Comparison of ENCODE assay signal across 14 cellular contexts in genomic region chr12:124893792-124894516, GRCh38. TPM values are rescaled to one million over a fixed set of nuclear protein-coding genes. Genes with fewer than 3 reads are reported as not detected.
DNase-seq lines count a peak whose midpoint lies in the region; ATAC-seq, FAIRE-seq and TF ChIP-seq lines count a peak whose summit lies in the region.
"Had no signal": no experiment of that assay in that cellular context is flagged by ENCODE, and none has a peak within 500 bp of the region (broad histone marks: within the 10 kb centered on the region; RNA-seq: fewer than 3 reads in every experiment).

No MANE protein-coding gene starts in this region.

- peaks cover 8% of the 10 kb centered on the region for H3K79me2 ChIP-seq in HepG2 (ENCODE audit: insufficient read depth, low read length)

- no peak for DNase-seq in HepG2 (ENCODE audit: low spot score)
- no peak for DNase-seq in right lobe of liver
- DNase-seq in SHP77 (lab: John Stamatoyannopoulos, UW), result no peak
- DNase-seq in NCI-H510A (lab: John Stamatoyannopoulos, UW), result no peak
- DNase-seq: activated naive CD4-positive, alpha-beta T cell treated with anti-CD3 and anti-CD28 coated beads, Interleukin-2, amount 50 U/mL, for 16 hours; mucosa of descending colon; NCI-H526; stimulated activated CD4-positive, alpha-beta T cell treated with anti-CD3 and anti-CD28 coated beads, Interleukin-15, amount 100 ng/mL, for 24 hours; upper lobe of left lung had no signal

- POLR2A ChIA-PET in HepG2 (lab: Yijun Ruan, JAX), result interaction anchor here (1.5 kb wide), 1 partner anchor 9 kb away, joined by 3 read pairs; no protein-coding TSS in a partner anchor

- H3K4me1 ChIP-seq in HepG2 (ENCODE audit: insufficient read depth, low read length), result peaks cover 43% of the 10 kb centered on the region
- peaks cover 0 to 19% (median 4%) of the 10 kb centered on the region in 4 donors for H3K4me1 ChIP-seq in right lobe of liver

- WGBS in HepG2 (ENCODE audit: low lambda C conversion rate), result 93% methylated on average over 9 of the region's 9 CpGs
- 91% methylated on average over 6 of the region's 9 CpGs for WGBS in right lobe of liver (ENCODE audit: insufficient coverage, low coverage, low lambda C conversion rate, missing lambda C conversion rate)

- H3K36me3 ChIP-seq in HepG2 (replicated peaks in 1 of 2; ENCODE audit: control insufficient read depth in 1 of 2, insufficient read depth in 2 of 2, low read length in 2 of 2) (peaks cover 0 to 4% of the 10 kb centered on the region in 2 experiments; a peak in 2 of 5 replicates), right lobe of liver (no peaks in the 10 kb centered on the region)
- H3K36me3 ChIP-seq: cardiac muscle cell, upper lobe of left lung had no signal

- H2AFZ ChIP-seq in HepG2 (ENCODE audit: low read length), result no peak overlapping the region

- BruUV-seq in HepG2 (replicated peaks; lab: Mats Ljungman, UMichigan), result no TSS peak

- no peak for FAIRE-seq in HepG2 (lab: Jason Lieb, UNC)

- TF ChIP-seq EP300 in HepG2 (IDR thresholded peaks at IDR 0.05; ENCODE audit: low read depth in 2 of 2, low read length in 2 of 2) (no peak), HepG2 (CRISPR knock-in tag; IDR thresholded peaks at IDR 0.05; ENCODE audit: borderline replicate concordance) (no peak)

- no peak overlapping the region for H3K4me3 ChIP-seq in HepG2 (replicated peaks in 1 of 3; ENCODE audit: insufficient read depth in 1 of 3, low read depth in 2 of 3, low read length in 3 of 3)
- H3K4me3 ChIP-seq in right lobe of liver, result no peak overlapping the region
- H3K4me3 ChIP-seq: cardiac muscle cell, mucosa of descending colon, upper lobe of left lung had no signal

- TF ChIP-seq RAD21 in HepG2 (CRISPR knock-in tag; IDR thresholded peaks at IDR 0.05), result no peak

- TF ChIP-seq CTCF in HepG2 (CRISPR knock-in tag; IDR thresholded peaks at IDR 0.05) (no peak), right lobe of liver (IDR thresholded peaks at IDR 0.05) (no peak)

- H3K27me3 ChIP-seq in HepG2 (ENCODE audit: control insufficient read depth in 1 of 2, insufficient read depth in 2 of 2, low read length in 2 of 2) (no peaks in the 10 kb centered on the region), right lobe of liver (no peaks in the 10 kb centered on the region)
- H3K27me3 ChIP-seq: cardiac muscle cell, upper lobe of left lung had no signal

- ATAC-seq in HepG2 (no peak), right lobe of liver (no peak), GM21786 (IDR thresholded peaks at IDR 0.05; ENCODE audit: unreplicated experiment) (peak; percentile 57), HG03442 (IDR thresholded peaks at IDR 0.05; ENCODE audit: unreplicated experiment) (peak; percentile 71), GM18868 (IDR thresholded peaks at IDR 0.05; ENCODE audit: unreplicated experiment) (no peak), esophagus mucosa (no peak)
- ATAC-seq: mucosa of descending colon had no signal

- in situ Hi-C loops in HepG2 (cut with HindIII; ENCODE audit: extremely low pct_ligation_motif_present, low pct_unique_long_range_greater_than_20kb), result no loop called here

- no peak overlapping the region for H3K4me2 ChIP-seq in HepG2 (ENCODE audit: low read depth, low read length)

- H3K9me3 ChIP-seq in HepG2 (ENCODE audit: low read length) (no peaks in the 10 kb centered on the region), right lobe of liver (no peaks in the 10 kb centered on the region)
- H3K9me3 ChIP-seq: mucosa of descending colon, upper lobe of left lung had no signal

- intact Hi-C loops in HepG2 (cut with micrococcal nuclease; ENCODE audit: unreplicated experiment), result no loop called here
- intact Hi-C loops in right lobe of liver (cut with DNase I), result loop anchor here in 1 of 2 donors (10.0 kb wide), 1 partner anchor 109 kb away; no protein-coding TSS in a partner anchor

- no peak overlapping the region for H3K9ac ChIP-seq in HepG2 (ENCODE audit: insufficient read depth, low read depth, low read length)

- CTCF ChIA-PET in HepG2 (lab: Yijun Ruan, JAX; ENCODE audit: low intra/inter-chr PET ratio, low total read pairs), result no interaction called here

- H3K27ac ChIP-seq in HepG2 (ENCODE audit: extremely low read length, insufficient read depth, low read length), result no peak overlapping the region
- H3K27ac ChIP-seq in right lobe of liver, result no peak overlapping the region
- H3K27ac ChIP-seq: cardiac muscle cell, upper lobe of left lung had no signal

- H4K20me1 ChIP-seq in HepG2 (ENCODE audit: insufficient read depth, low read length), result no peaks in the 10 kb centered on the region; the same call in 1 of the 2 replicates

- no peak for TF ChIP-seq POLR2A in HepG2 (IDR thresholded peaks at IDR 0.05; ENCODE audit: insufficient read depth in 1 of 2, low read depth in 2 of 2, low read length in 2 of 2)
- no peak for TF ChIP-seq POLR2A in right lobe of liver (IDR thresholded peaks at IDR 0.05)

TF ChIP-seq in HepG2, 621 proteins besides CTCF, POLR2A, EP300 and RAD21 (continues in another document):
- TF ChIP-seq ZNF33B (CRISPR knock-in tag; IDR thresholded peaks at IDR 0.05) (no peak), NCOA1 (CRISPR knock-in tag; IDR thresholded peaks at IDR 0.05) (no peak), ZNF770 (CRISPR knock-in tag; IDR thresholded peaks at IDR 0.05) (0 out of 2 replicates have a peak, but pooled peaks have one; percentile 21), ZNF564 (CRISPR knock-in tag; IDR thresholded peaks at IDR 0.05) (no peak)

RNA-seq across cellular contexts. Expression of gene UBC, which starts 20.5 kb away (rescaled TPM):
- total RNA-seq in HepG2 (2016; rRNA removed; fragmentation: Illumina TruSeq; extraction: Trizol), result 805 and 1,167 TPM in 2 replicates
- total RNA-seq in HepG2 (2016; cell fraction: cytosol; rRNA removed; fragmentation: Illumina TruSeq; extraction: Trizol; ENCODE audit: low read depth), result 330 and 384 TPM in 2 replicates
- 802 and 1,160 TPM in 2 replicates for total RNA-seq in HepG2 (2016; cell fraction: insoluble cytoplasmic fraction; rRNA removed; fragmentation: Illumina TruSeq; extraction: Trizol)
- total RNA-seq in HepG2 (2016; cell fraction: membrane; rRNA removed; fragmentation: Illumina TruSeq; extraction: Trizol), result 388 and 438 TPM in 2 replicates
- total RNA-seq in HepG2 (2016; cell fraction: nucleus; rRNA removed; fragmentation: Illumina TruSeq; extraction: Trizol), result 473 and 495 TPM in 2 replicates
- 1,432 and 1,529 TPM in 2 replicates for polyA plus RNA-seq in HepG2 (2011; rRNA removed)
- 1,350 and 1,708 TPM in 2 replicates for polyA plus RNA-seq in HepG2 (2011; cell fraction: cytosol; rRNA removed)
- polyA plus RNA-seq in HepG2 (2011; cell fraction: nucleus; rRNA removed), result 541 and 721 TPM in 2 replicates
- 920 and 1,315 TPM in 2 replicates for polyA plus RNA-seq in HepG2 (2012)
- polyA plus RNA-seq in HepG2 (2016; cell fraction: cytosol; fragmentation: Illumina TruSeq; extraction: Trizol; ENCODE audit: low read depth), result 299 and 343 TPM in 2 replicates
- polyA plus RNA-seq in HepG2 (2016; cell fraction: insoluble cytoplasmic fraction; fragmentation: Illumina TruSeq; extraction: Trizol; ENCODE audit: low read depth), result 1,055 and 1,063 TPM in 2 replicates
- polyA plus RNA-seq in HepG2 (2016; cell fraction: membrane; fragmentation: Illumina TruSeq; extraction: Trizol; ENCODE audit: low read depth), result 279 and 340 TPM in 2 replicates
- 688 and 691 TPM in 2 replicates for polyA plus RNA-seq in HepG2 (2016; cell fraction: nucleus; fragmentation: Illumina TruSeq; extraction: Trizol; ENCODE audit: insufficient read depth, low read depth)
- 531 and 665 TPM in 2 replicates for polyA minus RNA-seq in HepG2 (2011; rRNA and poly(A)+ RNA removed; ENCODE audit: low replicate concordance)
- polyA minus RNA-seq in HepG2 (2011; cell fraction: cytosol; rRNA and poly(A)+ RNA removed), result 412 and 617 TPM in 2 replicates
- 99.5 and 162 TPM in 2 replicates for polyA minus RNA-seq in HepG2 (2011; cell fraction: nucleus; rRNA and poly(A)+ RNA removed)
- 1,000 to 10,000 TPM in 1 of 6 experiments, 100 to 1,000 TPM in 5; 390 to 1,023 (median 604) TPM for total RNA-seq in right lobe of liver
- total RNA-seq in esophagus mucosa, result 1,223 TPM

RNA-seq across cellular contexts. Expression of gene SCARB1, which starts 30.3 kb away (rescaled TPM):
- total RNA-seq in HepG2 (2016; rRNA removed; fragmentation: Illumina TruSeq; extraction: Trizol) (33.2 and 63.4 TPM in 2 replicates), right lobe of liver (100 to 1,000 TPM; 128 to 359 (median 214) TPM), esophagus mucosa (10.2 TPM)
- 10.1 and 11.6 TPM in 2 replicates for total RNA-seq in HepG2 (2016; cell fraction: cytosol; rRNA removed; fragmentation: Illumina TruSeq; extraction: Trizol; ENCODE audit: low read depth)
- 24.7 and 65.3 TPM in 2 replicates for total RNA-seq in HepG2 (2016; cell fraction: insoluble cytoplasmic fraction; rRNA removed; fragmentation: Illumina TruSeq; extraction: Trizol)
- 32.7 and 33.2 TPM in 2 replicates for total RNA-seq in HepG2 (2016; cell fraction: membrane; rRNA removed; fragmentation: Illumina TruSeq; extraction: Trizol)
- total RNA-seq in HepG2 (2016; cell fraction: nucleus; rRNA removed; fragmentation: Illumina TruSeq; extraction: Trizol), result 82.8 and 99.0 TPM in 2 replicates
- 160 and 189 TPM in 2 replicates for polyA plus RNA-seq in HepG2 (2011; rRNA removed)
- 208 and 213 TPM in 2 replicates for polyA plus RNA-seq in HepG2 (2011; cell fraction: cytosol; rRNA removed)
- polyA plus RNA-seq in HepG2 (2011; cell fraction: nucleus; rRNA removed), result 869 and 1,053 TPM in 2 replicates
- 214 and 253 TPM in 2 replicates for polyA plus RNA-seq in HepG2 (2012)
- 18.1 and 20.1 TPM in 2 replicates for polyA plus RNA-seq in HepG2 (2016; cell fraction: cytosol; fragmentation: Illumina TruSeq; extraction: Trizol; ENCODE audit: low read depth)
- 42.8 and 60.7 TPM in 2 replicates for polyA plus RNA-seq in HepG2 (2016; cell fraction: insoluble cytoplasmic fraction; fragmentation: Illumina TruSeq; extraction: Trizol; ENCODE audit: low read depth)
- polyA plus RNA-seq in HepG2 (2016; cell fraction: membrane; fragmentation: Illumina TruSeq; extraction: Trizol; ENCODE audit: low read depth), result 42.2 and 44.0 TPM in 2 replicates
- 235 and 236 TPM in 2 replicates for polyA plus RNA-seq in HepG2 (2016; cell fraction: nucleus; fragmentation: Illumina TruSeq; extraction: Trizol; ENCODE audit: insufficient read depth, low read depth)
- 104 and 367 TPM in 2 replicates for polyA minus RNA-seq in HepG2 (2011; rRNA and poly(A)+ RNA removed; ENCODE audit: low replicate concordance)
- 143 and 183 TPM in 2 replicates for polyA minus RNA-seq in HepG2 (2011; cell fraction: cytosol; rRNA and poly(A)+ RNA removed)
- polyA minus RNA-seq in HepG2 (2011; cell fraction: nucleus; rRNA and poly(A)+ RNA removed), result 104 and 119 TPM in 2 replicates

Comparison
In these comparisons a context has a peak if more than half of its experiments do, and no peak if none do; other contexts are left out.
1. ATAC-seq: peak in GM21786 (single experiment) and HG03442 (single experiment); none in HepG2 (single experiment), right lobe of liver (0 of 4), GM18868 (single experiment) and esophagus mucosa (single experiment).